8 cellular contexts compared by ENCODE assay signal in the genomic region with DNA sequence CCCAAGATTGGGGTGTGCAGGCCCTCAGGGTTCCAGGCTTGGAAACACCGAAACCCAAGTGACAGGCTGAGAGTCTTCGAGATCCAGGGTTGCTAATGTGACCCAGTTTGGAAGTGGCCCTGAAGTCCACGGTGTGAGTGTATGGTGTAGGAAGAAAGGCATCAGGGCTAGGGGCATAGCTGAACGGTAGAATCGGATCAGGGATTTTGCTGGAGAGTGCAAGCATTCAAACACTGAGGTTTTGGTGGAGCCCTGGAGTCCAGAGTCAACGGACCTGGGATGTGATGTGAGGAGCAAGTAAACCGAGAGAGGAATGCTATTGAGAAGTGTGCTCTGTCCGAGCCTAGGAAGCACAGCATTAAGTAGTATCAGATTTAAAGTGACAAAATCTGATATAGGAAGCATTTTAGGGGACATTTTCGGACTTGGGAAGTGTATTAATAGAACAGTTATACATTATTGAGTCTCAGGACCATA. TPM values are rescaled to one million over a fixed set of nuclear protein-coding genes. Genes with fewer than 3 reads are reported as not detected.
DNase-seq lines count a peak whose midpoint lies in the region; ATAC-seq and TF ChIP-seq lines count a peak whose summit lies in the region.

No MANE protein-coding gene starts in this region.

- peaks cover 67% of the 10 kb centered on the region for H3K4me1 ChIP-seq in CD4-positive, alpha-beta memory T cell (ENCODE audit: insufficient read depth, low read length)
- peaks cover 8% of the 10 kb centered on the region for H3K4me1 ChIP-seq in foreskin keratinocyte
- H3K4me1 ChIP-seq in ovary (ENCODE audit: insufficient read depth): peaks cover 4% of the 10 kb centered on the region

- CTCF ChIA-PET in CD4-positive, alpha-beta memory T cell (lab: Charles Lee; ENCODE audit: partially characterized antibody): interaction anchor here (0.6 to 4.5 kb wide), 5 partner anchors 9 to 257 kb away, joined by 3 to 27 read pairs (median 7); no protein-coding TSS in a partner anchor

- H3K36me3 Mint-ChIP-seq in CD4-positive, alpha-beta memory T cell: peaks cover 3 to 25% of the 10 kb centered on the region in 2 donors

- POLR2A ChIA-PET in CD4-positive, alpha-beta memory T cell (lab: Charles Lee; ENCODE audit: partially characterized antibody): interaction anchor here (0.8 to 7.8 kb wide), 24 partner anchors 8 to 669 kb away, joined by 3 to 137 read pairs (median 7); a partner anchor contains a TSS

- no peak for TF ChIP-seq POLR2A in ovary (IDR thresholded peaks at IDR 0.05)

- H3K9me3 ChIP-seq in CD4-positive, alpha-beta memory T cell (ENCODE audit: control insufficient read depth in 1 of 2, low read length in 2 of 2): no peaks in the 10 kb centered on the region
- no peaks in the 10 kb centered on the region for H3K9me3 ChIP-seq in ovary

- no peaks in the 10 kb centered on the region for H3K36me3 ChIP-seq in CD4-positive, alpha-beta memory T cell (ENCODE audit: insufficient read depth, low read length)
- no peaks in the 10 kb centered on the region for H3K36me3 ChIP-seq in ovary

- no peaks in the 10 kb centered on the region for H3K9me3 Mint-ChIP-seq in CD4-positive, alpha-beta memory T cell

- peaks cover 58 to 76% (median 65%) of the 10 kb centered on the region in 4 donors for H3K4me1 Mint-ChIP-seq in CD4-positive, alpha-beta memory T cell

- peak overlapping the region; percentile 89 to 97 (median 94) for H3K4me3 Mint-ChIP-seq in CD4-positive, alpha-beta memory T cell

- no peak for TF ChIP-seq CTCF in VCaP (conservative IDR thresholded peaks at IDR 0.05)
- TF ChIP-seq CTCF in foreskin keratinocyte (conservative IDR thresholded peaks at IDR 0.05): no peak
- TF ChIP-seq CTCF in ovary (IDR thresholded peaks at IDR 0.05): no peak

- peak overlapping the region; percentile 94 to 98 (median 96) for H3K27ac Mint-ChIP-seq in CD4-positive, alpha-beta memory T cell

- H3K27me3 Mint-ChIP-seq in CD4-positive, alpha-beta memory T cell: no peaks in the 10 kb centered on the region

- intact Hi-C loops in CD4-positive, alpha-beta memory T cell (cut with micrococcal nuclease): loop anchor here (1.0 kb wide), 1 partner anchor 17 kb away; no protein-coding TSS in a partner anchor
- intact Hi-C loops in ovary (cut with DNase I): no loop called here

- H3K27me3 ChIP-seq in CD4-positive, alpha-beta memory T cell (ENCODE audit: insufficient read depth, low read length): no peaks in the 10 kb centered on the region
- H3K27me3 ChIP-seq in foreskin keratinocyte: no peaks in the 10 kb centered on the region
- H3K27me3 ChIP-seq in ovary: no peaks in the 10 kb centered on the region

- peak overlapping the region; percentile 98 for H3K27ac ChIP-seq in CD4-positive, alpha-beta memory T cell (ENCODE audit: low read depth, low read length)
- H3K27ac ChIP-seq in VCaP: peak overlapping the region; percentile 99
- peak overlapping the region; percentile 96 for H3K27ac ChIP-seq in foreskin keratinocyte
- H3K27ac ChIP-seq in ovary: peak overlapping the region; percentile 99 to 100

- 4 to 6% (median 5%) methylated on average over 9 of the region's 9 CpGs for WGBS in ovary, 3 donors

- peak overlapping the region; percentile 74 to 86 for H3K4me3 ChIP-seq in CD4-positive, alpha-beta memory T cell (ENCODE audit: low read length in 2 of 2)
- peak overlapping the region; percentile 99 for H3K4me3 ChIP-seq in ovary

- peak; percentile 8 for ATAC-seq in HG02610 (IDR thresholded peaks at IDR 0.05; ENCODE audit: unreplicated experiment)
- peak; percentile 36 for ATAC-seq in foreskin keratinocyte
- no peak for ATAC-seq in GM18867 (IDR thresholded peaks at IDR 0.05; ENCODE audit: unreplicated experiment)
- ATAC-seq in HG02938 (IDR thresholded peaks at IDR 0.05; ENCODE audit: unreplicated experiment): no peak

- no peak for TF ChIP-seq EP300 in ovary (IDR thresholded peaks at IDR 0.05)

- no peak for DNase-seq in CD4-positive, alpha-beta memory T cell
- DNase-seq in foreskin keratinocyte (peak in 1 of 2 donors; percentile 49), ovary (no peak), A172 (ENCODE audit: low spot score) (no peak)

RNA-seq across cellular contexts. Expression of a gene that starts 1.0 kb away (rescaled TPM):
- total RNA-seq in CD4-positive, alpha-beta memory T cell: 10 to 100 TPM; 70.4 to 73.6 TPM
- polyA plus RNA-seq in CD4-positive, alpha-beta memory T cell: 10 to 100 TPM; 47.7 to 67.2 TPM
- total RNA-seq in foreskin keratinocyte (26.2 and 29.3 TPM in 2 replicates), ovary (10 to 100 TPM; 28.8 to 65.6 (median 45.1) TPM)
- polyA plus RNA-seq in foreskin keratinocyte (31.2 and 33.2 TPM in 2 replicates), ovary (10 to 100 TPM; 44.1 to 90.9 TPM)
- total RNA-seq in A172 (2014; rRNA removed; shearing (Covaris generic)): 27.3 and 28.2 TPM in 2 replicates

RNA-seq across cellular contexts. Expression of a gene that starts 27.0 kb away (rescaled TPM):
- total RNA-seq in CD4-positive, alpha-beta memory T cell: 1 to 10 TPM; 2.0 to 2.3 TPM
- 1 to 10 TPM; 1.5 to 3.4 TPM for polyA plus RNA-seq in CD4-positive, alpha-beta memory T cell
- total RNA-seq in foreskin keratinocyte: 1.4 TPM in 2 replicates
- polyA plus RNA-seq in foreskin keratinocyte: 0.51 and 0.67 TPM in 2 replicates
- total RNA-seq in ovary: 10 to 100 TPM in 1 of 7 donors, 1 to 10 TPM in 6; 1.3 to 12.6 (median 6.2) TPM
- polyA plus RNA-seq in ovary: 1 to 10 TPM; 1.4 to 4.4 TPM
- total RNA-seq in A172 (2014; rRNA removed; shearing (Covaris generic)): 3.1 and 3.6 TPM in 2 replicates

Comparison
In these comparisons a context has a peak if more than half of its experiments do, and no peak if none do; other contexts are left out.
1. ATAC-seq: peak in HG02610 (single experiment) and foreskin keratinocyte (single experiment); none in GM18867 (single experiment) and HG02938 (single experiment).
2. Peak in every context shown above with its lines, with median percentiles within 50 percentile points of each other: H3K27ac ChIP-seq.